17 cellular contexts compared by ENCODE assay signal in the genomic region with DNA sequence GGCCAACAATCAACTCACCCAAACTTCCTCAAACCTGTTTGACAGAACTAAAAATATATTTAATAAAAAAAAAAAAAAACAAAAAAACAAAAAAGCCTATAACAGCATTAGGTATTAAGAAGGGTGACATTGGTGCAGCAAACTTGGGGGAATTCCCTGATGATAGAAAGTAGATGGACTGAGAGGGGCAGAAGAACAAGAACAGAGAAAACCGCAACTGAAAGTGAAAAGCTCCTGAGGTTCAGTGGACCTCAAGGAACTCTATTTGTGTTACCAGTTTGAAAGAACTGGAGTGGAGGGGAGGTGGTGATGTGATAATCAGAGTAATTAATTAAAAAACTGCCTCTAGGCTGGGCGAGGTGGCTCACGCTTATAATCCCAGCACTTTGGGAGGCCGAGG.
DNase-seq lines count a peak whose midpoint lies in the region; ATAC-seq lines count a peak whose summit lies in the region.
"Had no signal": no experiment of that assay in that cellular context is flagged by ENCODE, and none has a peak within 500 bp of the region (broad histone marks: within the 10 kb centered on the region; RNA-seq: fewer than 3 reads in every experiment).

No MANE protein-coding gene starts in this region.

- H3K4me3 Mint-ChIP-seq in stimulated activated effector memory CD8-positive, alpha-beta T cell treated with anti-CD3 and anti-CD28 coated beads, Interleukin-12 subunit alpha, Interleukin-12 subunit beta, amount 100 ng/mL, for 72 hours, result no peak overlapping the region
- H3K4me3 Mint-ChIP-seq: brain; T-helper 2 cell treated with Interferon-gamma antibody and Interleukin-4, amounts not matched to agents 5 μg/mL and 100 μg/mL, for 36 hours had no signal

- no peaks in the 10 kb centered on the region for H3K36me3 Mint-ChIP-seq in stimulated activated effector memory CD8-positive, alpha-beta T cell treated with anti-CD3 and anti-CD28 coated beads, Interleukin-12 subunit alpha, Interleukin-12 subunit beta, amount 100 ng/mL, for 72 hours

- peaks cover 4% of the 10 kb centered on the region for H3K9me3 Mint-ChIP-seq in stimulated activated effector memory CD8-positive, alpha-beta T cell treated with anti-CD3 and anti-CD28 coated beads, Interleukin-12 subunit alpha, Interleukin-12 subunit beta, amount 100 ng/mL, for 72 hours
- H3K9me3 Mint-ChIP-seq: brain; T-helper 2 cell treated with Interferon-gamma antibody and Interleukin-4, amounts not matched to agents 5 μg/mL and 100 μg/mL, for 36 hours had no signal

- ATAC-seq in GM18873 (IDR thresholded peaks at IDR 0.05; ENCODE audit: low FRiP score, unreplicated experiment), result peak; percentile 66
- ATAC-seq in GM21576 (IDR thresholded peaks at IDR 0.05; ENCODE audit: unreplicated experiment), result peak; percentile 77
- ATAC-seq in HG03066 (IDR thresholded peaks at IDR 0.05; ENCODE audit: low read depth, unreplicated experiment), result peak; percentile 78
- ATAC-seq in stimulated activated effector memory CD8-positive, alpha-beta T cell treated with anti-CD3 and anti-CD28 coated beads, Interleukin-12 subunit alpha, Interleukin-12 subunit beta, amount 100 ng/mL, for 72 hours, result no peak
- ATAC-seq in GM21447 (IDR thresholded peaks at IDR 0.05; ENCODE audit: unreplicated experiment), result no peak
- ATAC-seq: K562 had no signal

- DNase-seq in RPMI8226, result peak; percentile 64
- DNase-seq in middle frontal gyrus (ENCODE audit: extremely low spot score, low spot score), result no peak
- DNase-seq in stimulated activated effector memory CD8-positive, alpha-beta T cell treated with anti-CD3 and anti-CD28 coated beads, Interleukin-12 subunit alpha, Interleukin-12 subunit beta, amount 100 ng/mL, for 72 hours (ENCODE audit: low spot score in 2 of 2), result no peak
- no peak for DNase-seq in D341Med (ENCODE audit: low spot score)
- DNase-seq: activated CD4-positive, alpha-beta T cell treated with anti-CD3 and anti-CD28 coated beads, Interleukin-2, amount 50 U/mL, for 48 hours; activated gamma-delta T cell treated with Interleukin-2 at 50 U/mL for 16 hours; EL; NCI-H146; NCI-H510A treated with DMSO at 0.1 percent for 48 hours; occipital lobe had no signal

- no peak overlapping the region for H3K27ac Mint-ChIP-seq in stimulated activated effector memory CD8-positive, alpha-beta T cell treated with anti-CD3 and anti-CD28 coated beads, Interleukin-12 subunit alpha, Interleukin-12 subunit beta, amount 100 ng/mL, for 72 hours
- H3K27ac Mint-ChIP-seq: brain; T-helper 2 cell treated with Interferon-gamma antibody and Interleukin-4, amounts not matched to agents 5 μg/mL and 100 μg/mL, for 36 hours had no signal

- H3K4me1 Mint-ChIP-seq in stimulated activated effector memory CD8-positive, alpha-beta T cell treated with anti-CD3 and anti-CD28 coated beads, Interleukin-12 subunit alpha, Interleukin-12 subunit beta, amount 100 ng/mL, for 72 hours, result no peaks in the 10 kb centered on the region

Comparison
In these comparisons a context has a peak if more than half of its experiments do, and no peak if none do; other contexts are left out.
1. ATAC-seq: peak in GM18873 (single experiment), GM21576 (single experiment) and HG03066 (single experiment); none in stimulated activated effector memory CD8-positive, alpha-beta T cell treated with anti-CD3 and anti-CD28 coated beads, Interleukin-12 subunit alpha, Interleukin-12 subunit beta, amount 100 ng/mL, for 72 hours (single experiment) and GM21447 (single experiment).